Comparison of ENCODE assay signal across 20 cellular contexts in genomic region chr15:65071381-65071811, GRCh38. TPM values are rescaled to one million over a fixed set of nuclear protein-coding genes. Genes with fewer than 3 reads are reported as not detected.
DNase-seq lines count a peak whose midpoint lies in the region; ATAC-seq and TF ChIP-seq lines count a peak whose summit lies in the region.
"Had no signal": no experiment of that assay in that cellular context is flagged by ENCODE, and none has a peak within 500 bp of the region (broad histone marks: within the 10 kb centered on the region; RNA-seq: fewer than 3 reads in every experiment).

No MANE protein-coding gene starts in this region.

- H3K9me3 Mint-ChIP-seq in activated naive CD4-positive, alpha-beta T cell treated with anti-CD3 and anti-CD28 coated beads, Interleukin-2, amount 50 U/mL, for 72 hours: no peaks in the 10 kb centered on the region
- H3K9me3 Mint-ChIP-seq: activated T-cell treated with anti-CD3 and anti-CD28 coated beads, Interleukin-2, amount 50 U/mL, for 4 hours; CD4-positive, CD25-positive, alpha-beta regulatory T cell; central memory CD8-positive, alpha-beta T cell; neural crest cell had no signal

- TF ChIP-seq POLR2A in spleen (IDR thresholded peaks at IDR 0.05): no peak

- peaks cover 0 to 5% of the 10 kb centered on the region in 2 donors for H3K36me3 Mint-ChIP-seq in activated naive CD4-positive, alpha-beta T cell treated with anti-CD3 and anti-CD28 coated beads, Interleukin-2, amount 50 U/mL, for 72 hours
- H3K36me3 Mint-ChIP-seq: CD4-positive, CD25-positive, alpha-beta regulatory T cell had no signal

- H3K4me1 ChIP-seq in right cardiac atrium (ENCODE audit: control insufficient read depth, insufficient read depth, low read length): peaks cover 22% of the 10 kb centered on the region
- H3K4me1 ChIP-seq in psoas muscle: peaks cover 33% of the 10 kb centered on the region
- no peaks in the 10 kb centered on the region for H3K4me1 ChIP-seq in urinary bladder (ENCODE audit: insufficient read depth)
- peaks cover 0 to 28% (median 4%) of the 10 kb centered on the region in 6 donors for H3K4me1 ChIP-seq in spleen

- WGBS in right cardiac atrium: 24% methylated on average over 5 of the region's 5 CpGs
- WGBS in psoas muscle, 3 donors: 22 to 34% (median 23%) methylated on average over 5 of the region's 5 CpGs
- WGBS in urinary bladder: 27% methylated on average over 5 of the region's 5 CpGs
- 66 to 75% (median 73%) methylated on average over 4 to 5 of the region's 5 CpGs for WGBS in spleen, 5 donors

- intact Hi-C loops in right cardiac atrium (cut with DNase I) (no loop called here), psoas muscle (cut with DNase I) (no loop called here), spleen (cut with DNase I; ENCODE audit: low total_unique reads) (no loop called here)

- peak; percentile 64 to 73 for ATAC-seq in right cardiac atrium
- ATAC-seq in psoas muscle: peak in 2 of 4 donors; percentile 12 to 34
- ATAC-seq in activated naive CD4-positive, alpha-beta T cell treated with anti-CD3 and anti-CD28 coated beads, Interleukin-2, amount 50 U/mL, for 72 hours: no peak
- ATAC-seq: activated T-cell treated with anti-CD3 and anti-CD28 coated beads, Interleukin-2, amount 50 U/mL, for 4 hours; left lobe of liver had no signal

- H3K4me3 ChIP-seq in right cardiac atrium (ENCODE audit: low read length) (no peak overlapping the region), psoas muscle (no peak overlapping the region), urinary bladder (ENCODE audit: low read depth, low read length) (no peak overlapping the region), spleen (no peak overlapping the region)
- H3K4me3 ChIP-seq: smooth muscle cell had no signal

- H3K9me3 ChIP-seq in right cardiac atrium (ENCODE audit: control insufficient read depth, low read length) (no peaks in the 10 kb centered on the region), psoas muscle (no peaks in the 10 kb centered on the region), spleen (no peaks in the 10 kb centered on the region)

- H3K27ac ChIP-seq in right cardiac atrium (ENCODE audit: low read length) (peak overlapping the region; percentile 74), psoas muscle (peak overlapping the region; percentile 59), urinary bladder (ENCODE audit: low read depth) (peak overlapping the region; percentile 71), spleen (peak overlapping the region in 4 of 8 donors; percentile 10 to 47 (median 30))

- peak; percentile 28 for DNase-seq in NCI-H2171 treated with DMSO at 0.1 percent for 48 hours (lab: John Stamatoyannopoulos, UW)
- DNase-seq in NCI-H2171 (lab: John Stamatoyannopoulos, UW): no peak
- DNase-seq in right cardiac atrium: peak; percentile 67 to 87 (median 86)
- DNase-seq in psoas muscle: peak; percentile 38 to 69
- DNase-seq in activated naive CD4-positive, alpha-beta T cell treated with anti-CD3 and anti-CD28 coated beads, Interleukin-2, amount 50 U/mL, for 72 hours (ENCODE audit: low spot score in 2 of 2): no peak
- no peak for DNase-seq in H4 (ENCODE audit: low spot score)
- no peak for DNase-seq in spleen
- DNase-seq: 8988T; activated CD4-positive, alpha-beta T cell treated with anti-CD3 and anti-CD28 coated beads, Interleukin-2, amount 50 U/mL, for 4 hours; activated T-cell treated with anti-CD3 and anti-CD28 coated beads, Interleukin-2, amount 50 U/mL, for 4 hours; CD4-positive, CD25-positive, alpha-beta regulatory T cell; HCEC 1CT; NCI-H1092 treated with DMSO at 0.1 percent for 48 hours; stimulated activated naive CD4-positive, alpha-beta T cell treated with Interleukin-2 at 50 U/mL for 16 hours had no signal

- TF ChIP-seq CTCF in psoas muscle (IDR thresholded peaks at IDR 0.05) (no peak), spleen (IDR thresholded peaks at IDR 0.05 in 8 of 11, conservative IDR thresholded peaks at IDR 0.05 in 3 of 11) (no peak)

- no peaks in the 10 kb centered on the region for H3K27me3 ChIP-seq in right cardiac atrium (ENCODE audit: control insufficient read depth, insufficient read depth)
- peaks cover 0 to 5% (median 2%) of the 10 kb centered on the region in 3 donors for H3K27me3 ChIP-seq in psoas muscle (ENCODE audit: insufficient read depth in 3 of 3, low read length in 2 of 3)
- H3K27me3 ChIP-seq in spleen (replicated peaks in 1 of 7): peaks cover 0 to 39% (median 19%) of the 10 kb centered on the region in 7 donors

- H3K27ac Mint-ChIP-seq in activated naive CD4-positive, alpha-beta T cell treated with anti-CD3 and anti-CD28 coated beads, Interleukin-2, amount 50 U/mL, for 72 hours: no peak overlapping the region
- H3K27ac Mint-ChIP-seq: CD4-positive, CD25-positive, alpha-beta regulatory T cell had no signal

- H3K36me3 ChIP-seq in psoas muscle (ENCODE audit: insufficient read depth in 1 of 2, low read depth in 1 of 2) (no peaks in the 10 kb centered on the region), urinary bladder (ENCODE audit: insufficient read depth) (no peaks in the 10 kb centered on the region), spleen (no peaks in the 10 kb centered on the region)

RNA-seq across cellular contexts. Expression of gene RASL12, which starts 3.6 kb away (rescaled TPM):
- total RNA-seq in right cardiac atrium (10 to 100 TPM; 63.2 to 88.0 (median 70.0) TPM), psoas muscle (1 to 10 TPM; 2.5 to 6.3 (median 3.2) TPM), urinary bladder (54.6 TPM), spleen (10 to 100 TPM in 2 of 7 donors, 1 to 10 TPM in 5; 8.3 to 38.5 (median 9.4) TPM)
- polyA plus RNA-seq in right cardiac atrium (68.8 TPM), psoas muscle (1 to 10 TPM; 2.6 to 3.0 (median 3.0) TPM), urinary bladder (85.0 TPM), spleen (1 to 10 TPM; 2.7 to 6.5 (median 6.1) TPM)
- not detected for total RNA-seq in activated naive CD4-positive, alpha-beta T cell treated with anti-CD3 and anti-CD28 coated beads, Interleukin-2, amount 50 U/mL, for 72 hours
- total RNA-seq in H4 (2014; rRNA removed; shearing (Covaris generic)): 0.04 and 0.25 TPM in 2 replicates
- total RNA-seq: activated T-cell treated with anti-CD3 and anti-CD28 coated beads, Interleukin-2, amount 50 U/mL, for 4 hours; CD4-positive, CD25-positive, alpha-beta regulatory T cell had no signal
- polyA plus RNA-seq: CD4-positive, CD25-positive, alpha-beta regulatory T cell had no signal

RNA-seq across cellular contexts. Expression of gene KBTBD13, which starts 5.2 kb away (rescaled TPM):
- total RNA-seq in right cardiac atrium: 1 to 10 TPM; 2.8 to 8.9 (median 5.3) TPM
- 6.9 TPM for polyA plus RNA-seq in right cardiac atrium
- 1 to 10 TPM; 1.3 to 5.7 (median 3.4) TPM for total RNA-seq in psoas muscle
- polyA plus RNA-seq in psoas muscle: 1 to 10 TPM in 2 of 3 donors, under 1 TPM in 1; 0.12 to 5.7 (median 1.2) TPM
- 0.32 TPM for total RNA-seq in urinary bladder
- 0.19 TPM for polyA plus RNA-seq in urinary bladder
- total RNA-seq in activated naive CD4-positive, alpha-beta T cell treated with anti-CD3 and anti-CD28 coated beads, Interleukin-2, amount 50 U/mL, for 72 hours: not detected
- not detected in 2 replicates for total RNA-seq in H4 (2014; rRNA removed; shearing (Covaris generic))
- total RNA-seq in spleen: not detected
- polyA plus RNA-seq in spleen: not detected
- total RNA-seq: activated T-cell treated with anti-CD3 and anti-CD28 coated beads, Interleukin-2, amount 50 U/mL, for 4 hours; CD4-positive, CD25-positive, alpha-beta regulatory T cell; Daoy; left lobe of liver; neural crest cell; smooth muscle cell had no signal
- polyA plus RNA-seq: CD4-positive, CD25-positive, alpha-beta regulatory T cell had no signal

RNA-seq across cellular contexts. Expression of gene SLC51B, which starts 26.2 kb away (rescaled TPM):
- not detected for total RNA-seq in right cardiac atrium
- polyA plus RNA-seq in right cardiac atrium: not detected
- total RNA-seq in psoas muscle: not detected
- polyA plus RNA-seq in psoas muscle: under 1 TPM in 2 of 3 donors, not detected in 1; 0.04 to 0.07 TPM
- not detected for total RNA-seq in urinary bladder
- 0.44 TPM for polyA plus RNA-seq in urinary bladder
- total RNA-seq in activated naive CD4-positive, alpha-beta T cell treated with anti-CD3 and anti-CD28 coated beads, Interleukin-2, amount 50 U/mL, for 72 hours: not detected
- total RNA-seq in H4 (2014; rRNA removed; shearing (Covaris generic)): not detected in 2 replicates
- total RNA-seq in spleen: not detected
- under 1 TPM in 1 of 3 donors, not detected in 2; 0.09 TPM for polyA plus RNA-seq in spleen
- total RNA-seq: activated T-cell treated with anti-CD3 and anti-CD28 coated beads, Interleukin-2, amount 50 U/mL, for 4 hours; CD4-positive, CD25-positive, alpha-beta regulatory T cell; Daoy; neural crest cell; smooth muscle cell had no signal
- polyA plus RNA-seq: CD4-positive, CD25-positive, alpha-beta regulatory T cell; smooth muscle cell had no signal

RNA-seq across cellular contexts. Expression of gene MTFMT, which starts 42.0 kb away (rescaled TPM):
- 10 to 100 TPM; 17.4 to 18.0 (median 17.7) TPM for total RNA-seq in right cardiac atrium
- 9.9 TPM for polyA plus RNA-seq in right cardiac atrium
- 10 to 100 TPM in 3 of 4 donors, 1 to 10 TPM in 1; 9.5 to 18.1 (median 14.8) TPM for total RNA-seq in psoas muscle
- polyA plus RNA-seq in psoas muscle: 10 to 100 TPM in 2 of 3 donors, 1 to 10 TPM in 1; 9.4 to 14.4 (median 10.0) TPM
- 22.4 TPM for total RNA-seq in urinary bladder
- polyA plus RNA-seq in urinary bladder: 13.1 TPM
- 10 to 100 TPM; 15.7 to 17.3 TPM for total RNA-seq in activated naive CD4-positive, alpha-beta T cell treated with anti-CD3 and anti-CD28 coated beads, Interleukin-2, amount 50 U/mL, for 72 hours
- total RNA-seq in H4 (2014; rRNA removed; shearing (Covaris generic)): 18.3 and 22.7 TPM in 2 replicates
- total RNA-seq in spleen: 10 to 100 TPM; 10.8 to 27.5 (median 14.8) TPM
- 1 to 10 TPM; 3.7 to 8.3 (median 5.7) TPM for polyA plus RNA-seq in spleen

RNA-seq across cellular contexts. Expression of gene UBAP1L, which starts 43.6 kb away (rescaled TPM):
- total RNA-seq in right cardiac atrium (1 to 10 TPM; 1.7 to 2.5 (median 1.8) TPM), psoas muscle (1 to 10 TPM; 1.1 to 2.8 (median 1.9) TPM), urinary bladder (3.9 TPM), spleen (10 to 100 TPM in 3 of 7 donors, 1 to 10 TPM in 4; 4.8 to 11.2 (median 7.9) TPM)
- polyA plus RNA-seq in right cardiac atrium (1.4 TPM), psoas muscle (1 to 10 TPM in 1 of 3 donors, under 1 TPM in 2; 0.79 to 1.1 (median 0.90) TPM), urinary bladder (1.9 TPM), spleen (1 to 10 TPM; 2.5 to 8.4 (median 6.0) TPM)
- total RNA-seq in activated naive CD4-positive, alpha-beta T cell treated with anti-CD3 and anti-CD28 coated beads, Interleukin-2, amount 50 U/mL, for 72 hours: 1 to 10 TPM; 2.2 to 4.8 TPM
- 0.06 TPM in 1 of 2 replicates, not detected in the other for total RNA-seq in H4 (2014; rRNA removed; shearing (Covaris generic))

Comparison
In these comparisons a context has a peak if more than half of its experiments do, and no peak if none do; other contexts are left out.
1. DNase-seq: peak in NCI-H2171 treated with DMSO at 0.1 percent for 48 hours (single experiment), right cardiac atrium (3 of 3) and psoas muscle (2 of 2); none in NCI-H2171 (single experiment), activated naive CD4-positive, alpha-beta T cell treated with anti-CD3 and anti-CD28 coated beads, Interleukin-2, amount 50 U/mL, for 72 hours (0 of 2), H4 (single experiment) and spleen (single experiment).
2. ATAC-seq: peak in right cardiac atrium (2 of 2); none in activated naive CD4-positive, alpha-beta T cell treated with anti-CD3 and anti-CD28 coated beads, Interleukin-2, amount 50 U/mL, for 72 hours (0 of 2).